ENCODE assay signal across 1 cellular context in genomic region chr16:51556694-51557327, GRCh38.
TF ChIP-seq lines count a peak whose summit lies in the region.

No MANE protein-coding gene starts in this region.

TF ChIP-seq in IMR-90, 13 proteins besides CTCF, POLR2A, EP300 and RAD21:
- TF ChIP-seq BHLHE40 (IDR thresholded peaks at IDR 0.05; ENCODE audit: low read depth, low read length), result peak; percentile 98
- TF ChIP-seq FOS (IDR thresholded peaks at IDR 0.05; ENCODE audit: low read depth, low read length), result peak; percentile 90
- no peak for TF ChIP-seq RFX5 (IDR thresholded peaks at IDR 0.05; ENCODE audit: low read depth, low read length)
- TF ChIP-seq MAZ (IDR thresholded peaks at IDR 0.05; ENCODE audit: borderline replicate concordance, low read depth, low read length), result no peak; the same call in 1 of the 2 replicates
- TF ChIP-seq ELK1 (IDR thresholded peaks at IDR 0.05; ENCODE audit: borderline replicate concordance, low read depth, low read length), result no peak
- TF ChIP-seq USF2 (IDR thresholded peaks at IDR 0.05; ENCODE audit: low read depth, low read length), result peak; percentile 23; the same call in 1 of the 2 replicates
- peak; percentile 82; the same call in 1 of the 2 replicates for TF ChIP-seq MXI1 (IDR thresholded peaks at IDR 0.05; ENCODE audit: borderline replicate concordance, low read depth, low read length)
- peak; percentile 75 for TF ChIP-seq CEBPB (IDR thresholded peaks at IDR 0.05; ENCODE audit: low read depth, low read length)
- TF ChIP-seq MAFK (IDR thresholded peaks at IDR 0.05; ENCODE audit: low read depth, low read length), result peak; percentile 29; the same call in 1 of the 2 replicates
- peak; percentile 82 for TF ChIP-seq NFE2L2 (IDR thresholded peaks at IDR 0.05; ENCODE audit: low read depth, low read length)
